Comparison of ENCODE assay signal across 1 cellular context in genomic region chr7:121046893-121047468, GRCh38.
A peak's percentile ranks its signal among the peaks of the same experiment; 100 is the strongest.
TF ChIP-seq lines count a peak whose summit lies in the region.

No MANE protein-coding gene starts in this region.

TF ChIP-seq in K562, 482 proteins besides CTCF, POLR2A, EP300 and RAD21 (continued from another document and continues in another):
- TF ChIP-seq HINFP (tag; conservative IDR thresholded peaks at IDR 0.05; ENCODE audit: low read depth), result peak; percentile 47
- TF ChIP-seq DMBX1 (CRISPR knock-in tag; IDR thresholded peaks at IDR 0.05; ENCODE audit: borderline replicate concordance), result peak; percentile 82
- no peak for TF ChIP-seq HLTF (IDR thresholded peaks at IDR 0.05)
- no peak for TF ChIP-seq NUFIP1 (IDR thresholded peaks at IDR 0.05; ENCODE audit: partially characterized antibody)
- peak; percentile 84 for TF ChIP-seq ZEB2 (IDR thresholded peaks at IDR 0.05)
- no peak for TF ChIP-seq KDM5B (IDR thresholded peaks at IDR 0.05; ENCODE audit: insufficient replicate concordance, low read depth, low read length)
- no peak for TF ChIP-seq ZNF407 (IDR thresholded peaks at IDR 0.05; ENCODE audit: low read depth)
- no peak for TF ChIP-seq ZNF764 (CRISPR knock-in tag; IDR thresholded peaks at IDR 0.05; ENCODE audit: low read depth)
- TF ChIP-seq ZNF24 (IDR thresholded peaks at IDR 0.05), result no peak
- no peak for TF ChIP-seq BRCA1 (IDR thresholded peaks at IDR 0.05)
- no peak for TF ChIP-seq BRCA1 (CRISPR knock-in tag; IDR thresholded peaks at IDR 0.05)
- TF ChIP-seq U2AF1 (optimal IDR thresholded peaks at IDR 0.05; ENCODE audit: low read depth, low read length), result no peak
- no peak for TF ChIP-seq TFAM (CRISPR knock-in tag; conservative IDR thresholded peaks at IDR 0.05)
- TF ChIP-seq CREB5 (CRISPR knock-in tag; IDR thresholded peaks at IDR 0.05), result no peak
- peak; percentile 38; the same call in 1 of the 2 replicates for TF ChIP-seq IRF9 (tag; IDR thresholded peaks at IDR 0.05)
- 0 out of 2 replicates have a peak, but pooled peaks have one; percentile 1 for TF ChIP-seq MAFF (IDR thresholded peaks at IDR 0.05; ENCODE audit: low read length)
- no peak for TF ChIP-seq ZBTB5 (IDR thresholded peaks at IDR 0.05)
- no peak for TF ChIP-seq HNRNPK (IDR thresholded peaks at IDR 0.05; ENCODE audit: low read depth, low read length, poor library complexity, severe bottlenecking)
- no peak for TF ChIP-seq TCF7 (IDR thresholded peaks at IDR 0.05; ENCODE audit: borderline replicate concordance)
- no peak for TF ChIP-seq YY1 (IDR thresholded peaks at IDR 0.05; ENCODE audit: borderline replicate concordance in 1 of 3, control insufficient read depth in 1 of 3, extremely low read depth in 1 of 3, insufficient read depth in 3 of 3, insufficient read length in 1 of 3, insufficient replicate concordance in 2 of 3, low read depth in 1 of 3, low read length in 2 of 3)
- TF ChIP-seq NELFE (IDR thresholded peaks at IDR 0.05; ENCODE audit: insufficient read depth, insufficient read length), result no peak
- no peak for TF ChIP-seq GTF2A2 (tag; IDR thresholded peaks at IDR 0.05)
- no peak for TF ChIP-seq PCBP1 (IDR thresholded peaks at IDR 0.05; ENCODE audit: low read depth, low read length, poor library complexity, severe bottlenecking)
- TF ChIP-seq PML (IDR thresholded peaks at IDR 0.05; ENCODE audit: low read length), result peak; percentile 90; the same call in 1 of the 2 replicates
- no peak for TF ChIP-seq TGIF2 (CRISPR knock-in tag; IDR thresholded peaks at IDR 0.05)
- no peak for TF ChIP-seq ETV5 (CRISPR knock-in tag; IDR thresholded peaks at IDR 0.05; ENCODE audit: low read depth)
- no peak for TF ChIP-seq SNIP1 (IDR thresholded peaks at IDR 0.05; ENCODE audit: low read depth)
- TF ChIP-seq CREB3 (tag; conservative IDR thresholded peaks at IDR 0.05; ENCODE audit: low read depth), result no peak
- TF ChIP-seq DIDO1 (tag; IDR thresholded peaks at IDR 0.05; ENCODE audit: low read depth), result no peak
- TF ChIP-seq REST (CRISPR knock-in tag; IDR thresholded peaks at IDR 0.05; ENCODE audit: low read depth), result no peak
- TF ChIP-seq SMAD1 (IDR thresholded peaks at IDR 0.05; ENCODE audit: low read depth, low read length, partially characterized antibody), result no peak
- peak; percentile 65 for TF ChIP-seq CCNT2 (IDR thresholded peaks at IDR 0.05; ENCODE audit: borderline replicate concordance, extremely low read depth, insufficient read length, low read depth, low read length)
- TF ChIP-seq MTA3 (IDR thresholded peaks at IDR 0.05; ENCODE audit: borderline replicate concordance), result no peak
- TF ChIP-seq HDAC2 (IDR thresholded peaks at IDR 0.05), result peak; percentile 74
- TF ChIP-seq ATF7 (IDR thresholded peaks at IDR 0.05), result peak; percentile 64; the same call in 1 of the 2 replicates
- no peak for TF ChIP-seq MIER1 (IDR thresholded peaks at IDR 0.05; ENCODE audit: low read depth)
- TF ChIP-seq CTBP1 (IDR thresholded peaks at IDR 0.05; ENCODE audit: borderline replicate concordance), result no peak; the same call in 1 of the 2 replicates
- no peak for TF ChIP-seq ZNF551 (CRISPR knock-in tag; IDR thresholded peaks at IDR 0.05)
- no peak for TF ChIP-seq TEAD2 (tag; IDR thresholded peaks at IDR 0.05)
- TF ChIP-seq ZNF785 (CRISPR knock-in tag; IDR thresholded peaks at IDR 0.05), result no peak
- TF ChIP-seq SUPT5H (IDR thresholded peaks at IDR 0.05), result no peak
- no peak for TF ChIP-seq KDM2B (CRISPR knock-in tag; IDR thresholded peaks at IDR 0.05)
- TF ChIP-seq ZNF274 (IDR thresholded peaks at IDR 0.05; ENCODE audit: borderline replicate concordance, low read depth, low read length), result no peak
- no peak for TF ChIP-seq SRSF3 (IDR thresholded peaks at IDR 0.05; ENCODE audit: insufficient read depth, low read length)
